10 cellular contexts compared by ENCODE assay signal in genomic region chr10:71765176-71765906, GRCh38. TPM values are rescaled to one million over a fixed set of nuclear protein-coding genes. Genes with fewer than 3 reads are reported as not detected.
DNase-seq lines count a peak whose midpoint lies in the region; ATAC-seq and TF ChIP-seq lines count a peak whose summit lies in the region.
"Had no signal": no experiment of that assay in that cellular context is flagged by ENCODE, and none has a peak within 500 bp of the region (broad histone marks: within the 10 kb centered on the region; RNA-seq: fewer than 3 reads in every experiment).

No MANE protein-coding gene starts in this region.

- H3K9me3 ChIP-seq in mucosa of stomach (ENCODE audit: control insufficient read depth, low read length): no peaks in the 10 kb centered on the region
- H3K9me3 ChIP-seq in uterus: no peaks in the 10 kb centered on the region
- no peaks in the 10 kb centered on the region for H3K9me3 ChIP-seq in A673 (ENCODE audit: low read depth, low read length, poor library complexity, severe bottlenecking)

- H3K27ac Mint-ChIP-seq in activated naive CD4-positive, alpha-beta T cell treated with anti-CD3 and anti-CD28 coated beads, Interleukin-2, amount 10 ng/mL, durations not matched to agents 7 days and 5 days: peak overlapping the region; percentile 79
- H3K27ac Mint-ChIP-seq in chondrocyte (ENCODE audit: unreplicated experiment): no peak overlapping the region

- peak overlapping the region; percentile 26 for H3K9ac ChIP-seq in mucosa of stomach (ENCODE audit: low read length)

- peaks cover 12% of the 10 kb centered on the region for H3K36me3 ChIP-seq in mucosa of stomach (ENCODE audit: control insufficient read depth, insufficient read depth, low read length)
- H3K36me3 ChIP-seq in uterus: no peaks in the 10 kb centered on the region
- no peaks in the 10 kb centered on the region for H3K36me3 ChIP-seq in A673 (ENCODE audit: insufficient read depth, low read length, poor library complexity, severe bottlenecking)

- peaks cover 89% of the 10 kb centered on the region for H3K4me1 Mint-ChIP-seq in activated naive CD4-positive, alpha-beta T cell treated with anti-CD3 and anti-CD28 coated beads, Interleukin-2, amount 10 ng/mL, durations not matched to agents 7 days and 5 days
- peaks cover 24% of the 10 kb centered on the region for H3K4me1 Mint-ChIP-seq in chondrocyte (ENCODE audit: low read depth)

- no peaks in the 10 kb centered on the region for H3K27me3 Mint-ChIP-seq in activated naive CD4-positive, alpha-beta T cell treated with anti-CD3 and anti-CD28 coated beads, Interleukin-2, amount 10 ng/mL, durations not matched to agents 7 days and 5 days
- peaks cover 3% of the 10 kb centered on the region for H3K27me3 Mint-ChIP-seq in chondrocyte (ENCODE audit: low read depth)

- ATAC-seq in GM18519 (IDR thresholded peaks at IDR 0.05; ENCODE audit: low FRiP score, unreplicated experiment): no peak

- H3K4me3 Mint-ChIP-seq in activated naive CD4-positive, alpha-beta T cell treated with anti-CD3 and anti-CD28 coated beads, Interleukin-2, amount 10 ng/mL, durations not matched to agents 7 days and 5 days: no peak overlapping the region
- H3K4me3 Mint-ChIP-seq in chondrocyte (ENCODE audit: unreplicated experiment): no peak overlapping the region

- no peak overlapping the region for H3K4me3 ChIP-seq in mucosa of stomach (ENCODE audit: low read length)
- no peak overlapping the region for H3K4me3 ChIP-seq in uterus
- H3K4me3 ChIP-seq in A673 (ENCODE audit: low read depth, low read length, poor library complexity, severe bottlenecking): no peak overlapping the region

- H3K27ac ChIP-seq in uterus: peak overlapping the region; percentile 94 to 97
- no peak overlapping the region for H3K27ac ChIP-seq in A673 (ENCODE audit: low read depth, low read length, poor library complexity, severe bottlenecking)

- TF ChIP-seq CTCF in chondrocyte (IDR thresholded peaks at IDR 0.05) (no peak), uterus (IDR thresholded peaks at IDR 0.05) (no peak), A673 (conservative IDR thresholded peaks at IDR 0.05; ENCODE audit: low read depth, low read length) (no peak)

- H3K4me1 ChIP-seq in mucosa of stomach (ENCODE audit: control insufficient read depth, insufficient read depth, low read length) (peaks cover 72% of the 10 kb centered on the region), uterus (peaks cover 23 to 49% of the 10 kb centered on the region in 2 donors), A673 (ENCODE audit: insufficient read depth, low read length, poor library complexity, severe bottlenecking) (no peaks in the 10 kb centered on the region)

- H3K36me3 Mint-ChIP-seq in activated naive CD4-positive, alpha-beta T cell treated with anti-CD3 and anti-CD28 coated beads, Interleukin-2, amount 10 ng/mL, durations not matched to agents 7 days and 5 days: peaks cover 71% of the 10 kb centered on the region
- no peaks in the 10 kb centered on the region for H3K36me3 Mint-ChIP-seq in chondrocyte (ENCODE audit: low read depth)

- POLR2A ChIA-PET in A673 (lab: Charles Lee; ENCODE audit: low non-redundant PET): interaction anchor here (0.5 to 0.6 kb wide), 2 partner anchors 19 to 246 kb away, joined by 3 to 4 read pairs; no protein-coding TSS in a partner anchor

- BruUV-seq in A673 (replicated peaks; lab: Mats Ljungman, UMichigan): no TSS peak

- DNase-seq in activated naive CD4-positive, alpha-beta T cell treated with anti-CD3 and anti-CD28 coated beads, Interleukin-2, amount 10 ng/mL, durations not matched to agents 7 days and 5 days: no peak
- no peak for DNase-seq in activated naive CD4-positive, alpha-beta T cell treated with anti-CD3 and anti-CD28 coated beads, Interleukin-2, amount 50 U/mL, for 16 hours
- DNase-seq in chondrocyte (ENCODE audit: low spot score) (peak; percentile 76), uterus (peak in 1 of 2 donors; percentile 48), A673 (ENCODE audit: low spot score) (no peak), NCI-H2227 treated with DMSO at 0.1 percent for 48 hours (lab: John Stamatoyannopoulos, UW) (no peak)
- DNase-seq: OCI-M1 had no signal

- no peaks in the 10 kb centered on the region for H3K9me3 Mint-ChIP-seq in activated naive CD4-positive, alpha-beta T cell treated with anti-CD3 and anti-CD28 coated beads, Interleukin-2, amount 10 ng/mL, durations not matched to agents 7 days and 5 days
- H3K9me3 Mint-ChIP-seq in chondrocyte (ENCODE audit: low read depth): no peaks in the 10 kb centered on the region

- CTCF ChIA-PET in activated naive CD4-positive, alpha-beta T cell treated with anti-CD3 and anti-CD28 coated beads, Interleukin-2, amount 10 ng/mL, durations not matched to agents 7 days and 5 days (lab: Charles Lee): interaction anchor here (1.1 to 4.3 kb wide), 4 partner anchors 8 to 59 kb away, joined by 3 to 25 read pairs (median 9); partner anchors contain the start of gene VSIR
- CTCF ChIA-PET in A673 (lab: Charles Lee): interaction anchor here (1.0 kb wide), 1 partner anchor 9 kb away, joined by 3 read pairs; no protein-coding TSS in a partner anchor

- no peaks in the 10 kb centered on the region for H3K27me3 ChIP-seq in mucosa of stomach (ENCODE audit: control insufficient read depth, insufficient read depth, low read length)
- no peaks in the 10 kb centered on the region for H3K27me3 ChIP-seq in uterus
- H3K27me3 ChIP-seq in A673 (replicated peaks; ENCODE audit: insufficient read depth, low read depth, low read length, poor library complexity): no peaks in the 10 kb centered on the region

- intact Hi-C loops in uterus (cut with DNase I; ENCODE audit: low total_unique reads) (no loop called here), A673 (cut with micrococcal nuclease; ENCODE audit: unreplicated experiment) (no loop called here)

- no peak for TF ChIP-seq POLR2A in uterus (IDR thresholded peaks at IDR 0.05)

RNA-seq across cellular contexts. Expression of gene VSIR, which starts 8.0 kb away (rescaled TPM):
- 0.49 to 1.3 TPM in 2 of 3 replicates, not detected in the other for total RNA-seq in chondrocyte
- total RNA-seq in uterus: 100 to 1,000 TPM in 1 of 4 donors, 10 to 100 TPM in 3; 18.9 to 127 (median 36.7) TPM
- total RNA-seq in A673 (2021): not detected in 2 replicates

RNA-seq across cellular contexts. Expression of gene C10orf105, which starts 45.8 kb away (rescaled TPM):
- total RNA-seq in chondrocyte: not detected in 3 replicates
- 1 to 10 TPM in 1 of 4 donors, under 1 TPM in 1, not detected in 2; 0.07 to 1.2 TPM for total RNA-seq in uterus
- not detected in 2 replicates for total RNA-seq in A673 (2021)
- total RNA-seq: lung microvascular endothelial cell had no signal
